Comparison of ENCODE assay signal across 21 cellular contexts in genomic region chr6:129659167-129659566, GRCh38.
"Had no signal": no experiment of that assay in that cellular context is flagged by ENCODE, and none has a peak within 500 bp of the region (broad histone marks: within the 10 kb centered on the region; RNA-seq: fewer than 3 reads in every experiment).

No MANE protein-coding gene starts in this region.

- DNase-seq: colonic mucosa; dermis blood vessel endothelial cell; effector memory CD4-positive, alpha-beta T cell; erythroblast; esophagus squamous epithelium; head of caudate nucleus; kidney; mammary epithelial cell; mesendoderm; naive thymus-derived CD8-positive, alpha-beta T cell; nephron progenitor cell; nucleus accumbens; sigmoid colon; stimulated activated CD4-positive, alpha-beta T cell treated with anti-CD3 and anti-CD28 coated beads, Interleukin-2, amount 100 ng/mL, for 24 hours; stimulated activated CD4-positive, alpha-beta T cell treated with anti-CD3 and anti-CD28 coated beads, Interleukin-4, amount 100 ng/mL, for 24 hours; stimulated activated naive CD4-positive, alpha-beta T cell treated with Interleukin-2 at 50 U/mL for 16 hours; stomach; thyroid gland had no signal

- H3K9me3 ChIP-seq: colonic mucosa, esophagus squamous epithelium, prostate gland, right atrium auricular region, sigmoid colon, stomach, thyroid gland had no signal

- ATAC-seq: naive thymus-derived CD8-positive, alpha-beta T cell; stimulated activated effector memory CD8-positive, alpha-beta T cell treated with anti-CD3 and anti-CD28 coated beads, Interleukin-12 subunit alpha, Interleukin-12 subunit beta, amount 100 ng/mL, for 72 hours had no signal

- H3K4me1 ChIP-seq: prostate gland had no signal

- H3K27ac ChIP-seq: colonic mucosa had no signal

- H3K27me3 ChIP-seq: colonic mucosa, esophagus squamous epithelium, right atrium auricular region, sigmoid colon, stomach, thyroid gland had no signal

- H3K36me3 ChIP-seq: colonic mucosa, esophagus squamous epithelium, prostate gland, right atrium auricular region, sigmoid colon, stomach, thyroid gland had no signal

- H3K4me3 ChIP-seq: colonic mucosa, sigmoid colon, stomach, thyroid gland had no signal
